In genomic region chr17:48591435-48592077, GRCh38 we compare ENCODE assay signal across 15 cellular contexts. TPM values are rescaled to one million over a fixed set of nuclear protein-coding genes. Genes with fewer than 3 reads are reported as not detected.
DNase-seq lines count a peak whose midpoint lies in the region; ATAC-seq and TF ChIP-seq lines count a peak whose summit lies in the region.
"Had no signal": no experiment of that assay in that cellular context is flagged by ENCODE, and none has a peak within 500 bp of the region (broad histone marks: within the 10 kb centered on the region; RNA-seq: fewer than 3 reads in every experiment).

No MANE protein-coding gene starts in this region.

- H3K9me3 ChIP-seq in Panc1 (ENCODE audit: control insufficient read depth, insufficient read depth, low read depth, low read length) (no peaks in the 10 kb centered on the region), thyroid gland (no peaks in the 10 kb centered on the region)
- H3K9me3 ChIP-seq: testis had no signal

- no peaks in the 10 kb centered on the region; the same call in 1 of the 2 replicates for H3K36me3 ChIP-seq in Panc1 (ENCODE audit: control insufficient read depth, insufficient read depth, low read length)
- no peaks in the 10 kb centered on the region for H3K36me3 ChIP-seq in thyroid gland

- peaks cover 20% of the 10 kb centered on the region for H3K36me3 Mint-ChIP-seq in neural crest cell (ENCODE audit: low read depth)

- TF ChIP-seq CTCF in AG04449 (IDR thresholded peaks at IDR 0.05; ENCODE audit: insufficient read depth, low read length, missing control alignments) (no peak), Panc1 (IDR thresholded peaks at IDR 0.05) (no peak), fibroblast of mammary gland (conservative IDR thresholded peaks at IDR 0.05; ENCODE audit: control insufficient read depth, insufficient read depth, low read depth, low read length) (no peak), neural crest cell (conservative IDR thresholded peaks at IDR 0.05) (no peak), thyroid gland (IDR thresholded peaks at IDR 0.05) (no peak)

- CTCF ChIA-PET in AG04449 (lab: Yijun Ruan, JAX), result interaction anchor here (0.6 to 8.4 kb wide), 17 partner anchors 15 to 283 kb away, joined by 3 to 80 read pairs (median 4); partner anchors contain the start of gene HOXB8
- CTCF ChIA-PET in Panc1 (lab: Charles Lee), result interaction anchor here (0.5 to 1.0 kb wide), 5 partner anchors 23 to 442 kb away, joined by 3 to 8 read pairs (median 4); no protein-coding TSS in a partner anchor

- H3K4me3 Mint-ChIP-seq in neural crest cell, result peak overlapping the region; percentile 92

- no peaks in the 10 kb centered on the region for H3K9me3 Mint-ChIP-seq in neural crest cell
- H3K9me3 Mint-ChIP-seq: activated naive CD4-positive, alpha-beta T cell treated with anti-CD3 and anti-CD28 coated beads for 36 hours had no signal

- DNase-seq in AG04449 (ENCODE audit: low read depth, low spot score) (no peak), Panc1 (ENCODE audit: low read depth, low spot score) (no peak), fibroblast of mammary gland (ENCODE audit: low read depth) (no peak), neural crest cell (ENCODE audit: low read depth, low spot score) (no peak), SHP77 (lab: John Stamatoyannopoulos, UW) (no peak), thyroid gland (no peak), dermis blood vessel endothelial cell (no peak)
- DNase-seq: activated CD4-positive, CD25-positive, alpha-beta regulatory T cell; activated naive CD4-positive, alpha-beta T cell treated with anti-CD3 and anti-CD28 coated beads for 36 hours; central memory CD4-positive, alpha-beta T cell; MV-4-11; NCI-H2081 treated with DMSO at 0.1 percent for 48 hours; NCI-H82; testis had no signal

- intact Hi-C loops in Panc1 (cut with micrococcal nuclease; ENCODE audit: unreplicated experiment) (no loop called here), thyroid gland (cut with DNase I) (loop anchor here (10.0 kb wide), 1 partner anchor 403 kb away; the partner anchor contains the start of gene IGF2BP1)

- no peaks in the 10 kb centered on the region for H3K27me3 ChIP-seq in Panc1 (ENCODE audit: control insufficient read depth, insufficient read depth, low read length)
- H3K27me3 ChIP-seq in thyroid gland, result peaks cover 55% of the 10 kb centered on the region
- H3K27me3 ChIP-seq: testis had no signal

- POLR2A ChIA-PET in AG04449 (lab: Yijun Ruan, JAX), result interaction anchor here (0.6 to 3.3 kb wide), 7 partner anchors 18 to 348 kb away, joined by 3 to 14 read pairs (median 4); no protein-coding TSS in a partner anchor
- POLR2A ChIA-PET in Panc1 (lab: Charles Lee), result interaction anchor here (1.0 to 1.2 kb wide), 3 partner anchors 10 to 241 kb away, joined by 3 to 5 read pairs (median 3); no protein-coding TSS in a partner anchor

- no peak for ATAC-seq in Panc1
- ATAC-seq in GM21528 (IDR thresholded peaks at IDR 0.05; ENCODE audit: low FRiP score, unreplicated experiment), result no peak

- peaks cover 17% of the 10 kb centered on the region for H3K4me1 Mint-ChIP-seq in neural crest cell

- peaks cover 100% of the 10 kb centered on the region for H3K27me3 Mint-ChIP-seq in neural crest cell (ENCODE audit: low read depth)

- H3K4me1 ChIP-seq in Panc1 (ENCODE audit: control insufficient read depth, insufficient read depth, low read length), result peaks cover 84% of the 10 kb centered on the region
- peaks cover 0 to 19% of the 10 kb centered on the region in 2 donors for H3K4me1 ChIP-seq in thyroid gland
- H3K4me1 ChIP-seq: testis had no signal

- H3K27ac ChIP-seq in Panc1 (ENCODE audit: low read length), result peak overlapping the region; percentile 99
- no peak overlapping the region for H3K27ac ChIP-seq in thyroid gland
- H3K27ac ChIP-seq: testis had no signal

- no peak for TF ChIP-seq POLR2A in thyroid gland (IDR thresholded peaks at IDR 0.05)

- no peak overlapping the region for H3K27ac Mint-ChIP-seq in neural crest cell (ENCODE audit: unreplicated experiment)
- H3K27ac Mint-ChIP-seq: activated naive CD4-positive, alpha-beta T cell treated with anti-CD3 and anti-CD28 coated beads for 36 hours had no signal

- in situ Hi-C loops in Panc1 (cut with HindIII; ENCODE audit: low pct_unique_long_range_greater_than_20kb, low sequenced_read_pairs), result no loop called here

- H3K4me3 ChIP-seq in AG04449 (ENCODE audit: low read depth, low read length), result peak overlapping the region; percentile 76
- H3K4me3 ChIP-seq in Panc1 (ENCODE audit: low read depth in 2 of 2, low read length in 2 of 2), result peak overlapping the region; percentile 70 to 99
- H3K4me3 ChIP-seq in fibroblast of mammary gland (ENCODE audit: control insufficient read depth, low read depth, low read length), result peak overlapping the region; percentile 46
- no peak overlapping the region for H3K4me3 ChIP-seq in thyroid gland (replicated peaks in 1 of 3)
- H3K4me3 ChIP-seq: testis had no signal

- BruUV-seq in Panc1 (replicated peaks; lab: Mats Ljungman, UMichigan), result no TSS peak

- 76 to 78% methylated on average over 7 of the region's 7 CpGs for WGBS in thyroid gland, 2 donors

RNA-seq across cellular contexts. Expression of gene HOXB3, which starts 1.5 kb away (rescaled TPM):
- 127 TPM for total RNA-seq in Panc1 (2021; ENCODE audit: unreplicated experiment)
- polyA plus RNA-seq in Panc1 (2012; ENCODE audit: insufficient read length), result 113 TPM
- total RNA-seq in neural crest cell, result 21.9 and 22.8 TPM in 2 replicates
- total RNA-seq in thyroid gland, result 1 to 10 TPM; 1.5 to 6.7 (median 4.3) TPM
- 9.5 and 11.9 TPM in 2 replicates for total RNA-seq in dermis blood vessel endothelial cell

RNA-seq across cellular contexts. Expression of gene HOXB5, which starts 2.0 kb away (rescaled TPM):
- total RNA-seq in Panc1 (2021; ENCODE audit: unreplicated experiment), result 67.2 TPM
- 64.4 TPM for polyA plus RNA-seq in Panc1 (2012; ENCODE audit: insufficient read length)
- total RNA-seq in neural crest cell, result 2.3 and 2.6 TPM in 2 replicates
- total RNA-seq in thyroid gland, result 1 to 10 TPM in 1 of 4 donors, under 1 TPM in 2, not detected in 1; 0.11 to 1.6 (median 0.49) TPM
- 0.17 and 0.23 TPM in 2 replicates for total RNA-seq in dermis blood vessel endothelial cell
- total RNA-seq: activated naive CD4-positive, alpha-beta T cell treated with anti-CD3 and anti-CD28 coated beads for 36 hours had no signal

RNA-seq across cellular contexts. Expression of gene HOXB6, which starts 13.2 kb away (rescaled TPM):
- 196 TPM for total RNA-seq in Panc1 (2021; ENCODE audit: unreplicated experiment)
- polyA plus RNA-seq in Panc1 (2012; ENCODE audit: insufficient read length), result 167 TPM
- total RNA-seq in neural crest cell, result 9.6 and 11.5 TPM in 2 replicates
- total RNA-seq in thyroid gland, result 1 to 10 TPM in 2 of 4 donors, under 1 TPM in 2; 0.54 to 4.2 (median 1.3) TPM
- 7.5 and 11.9 TPM in 2 replicates for total RNA-seq in dermis blood vessel endothelial cell
- total RNA-seq: activated naive CD4-positive, alpha-beta T cell treated with anti-CD3 and anti-CD28 coated beads for 36 hours had no signal

RNA-seq across cellular contexts. Expression of gene HOXB4, which starts 13.4 kb away (rescaled TPM):
- total RNA-seq in Panc1 (2021; ENCODE audit: unreplicated experiment) (27.9 TPM), neural crest cell (4.4 and 5.0 TPM in 2 replicates), thyroid gland (1 to 10 TPM in 1 of 4 donors, under 1 TPM in 3; 0.67 to 1.2 (median 0.80) TPM), dermis blood vessel endothelial cell (2.7 and 3.2 TPM in 2 replicates)
- 19.4 TPM for polyA plus RNA-seq in Panc1 (2012; ENCODE audit: insufficient read length)

RNA-seq across cellular contexts. Expression of gene HOXB7, which starts 19.3 kb away (rescaled TPM):
- total RNA-seq in Panc1 (2021; ENCODE audit: unreplicated experiment) (44.0 TPM), neural crest cell (8.5 and 11.4 TPM in 2 replicates), thyroid gland (1 to 10 TPM in 3 of 4 donors, not detected in 1; 1.0 to 2.8 (median 1.3) TPM), dermis blood vessel endothelial cell (9.9 and 11.4 TPM in 2 replicates)
- 36.5 TPM for polyA plus RNA-seq in Panc1 (2012; ENCODE audit: insufficient read length)

Comparison
In these comparisons a context has a peak if more than half of its experiments do, and no peak if none do; other contexts are left out.
1. H3K4me3 ChIP-seq: peak in AG04449 (single experiment), Panc1 (2 of 2) and fibroblast of mammary gland (single experiment); none in thyroid gland (0 of 3).
2. RNA of gene HOXB5, which starts 2.0 kb away (total RNA-seq): 67.2 TPM in Panc1 (single experiment); 2.3 to 2.6 TPM in neural crest cell, 0.11 to 1.6 TPM in thyroid gland and 0.17 to 0.23 TPM in dermis blood vessel endothelial cell; every median in the first group is over 10 times any median in the second.
3. RNA of gene HOXB6, which starts 13.2 kb away (total RNA-seq): 196 TPM in Panc1 (single experiment); 7.5 to 11.9 TPM in dermis blood vessel endothelial cell, 9.6 to 11.5 TPM in neural crest cell and 0.54 to 4.2 TPM in thyroid gland; every median in the first group is over 10 times any median in the second.